In the genomic region with DNA sequence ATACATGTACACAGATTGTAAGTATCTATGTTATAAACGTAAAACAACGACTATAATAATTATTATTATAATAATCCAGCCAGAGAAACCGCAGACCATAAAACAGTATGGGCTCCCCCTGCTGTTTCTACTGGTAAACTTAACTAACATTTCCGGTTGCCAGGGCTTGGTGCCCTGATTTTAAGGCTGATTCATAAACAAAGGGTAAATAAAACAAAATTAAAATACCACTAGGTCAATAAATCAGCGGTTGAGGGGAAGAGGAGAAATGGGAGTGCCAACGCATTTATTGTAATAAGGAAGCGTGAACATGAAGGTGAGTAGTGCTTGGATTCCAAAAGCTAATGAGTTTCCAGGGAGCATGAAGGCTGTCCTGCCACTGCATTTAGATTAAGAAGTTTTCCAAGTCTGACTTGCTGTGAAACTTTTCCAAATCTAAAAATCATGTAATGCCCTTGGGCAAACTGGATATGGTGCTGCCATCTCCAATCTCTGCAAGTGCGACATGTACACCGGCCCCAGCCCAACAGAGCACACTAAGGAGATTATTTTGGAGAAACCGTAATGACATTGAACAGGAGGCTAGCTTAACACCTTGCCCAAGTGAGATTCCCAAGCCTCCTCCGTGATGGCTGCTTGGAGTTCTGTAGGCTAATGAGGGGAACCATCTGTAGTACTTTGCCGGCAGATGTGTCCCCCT, we compare ENCODE assay signal across 1 cellular context.
TF ChIP-seq lines count a peak whose summit lies in the region.

No MANE protein-coding gene starts in this region.

TF ChIP-seq in HepG2, 621 proteins besides CTCF, POLR2A, EP300 and RAD21 (continued from another document):
- TF ChIP-seq ZSCAN31 (CRISPR knock-in tag; IDR thresholded peaks at IDR 0.05; ENCODE audit: low read depth), result peak; percentile 33; the same call in 1 of the 2 replicates
- TF ChIP-seq SUZ12 (IDR thresholded peaks at IDR 0.05; ENCODE audit: low read depth, low read length), result no peak
- TF ChIP-seq, protein P1, sequence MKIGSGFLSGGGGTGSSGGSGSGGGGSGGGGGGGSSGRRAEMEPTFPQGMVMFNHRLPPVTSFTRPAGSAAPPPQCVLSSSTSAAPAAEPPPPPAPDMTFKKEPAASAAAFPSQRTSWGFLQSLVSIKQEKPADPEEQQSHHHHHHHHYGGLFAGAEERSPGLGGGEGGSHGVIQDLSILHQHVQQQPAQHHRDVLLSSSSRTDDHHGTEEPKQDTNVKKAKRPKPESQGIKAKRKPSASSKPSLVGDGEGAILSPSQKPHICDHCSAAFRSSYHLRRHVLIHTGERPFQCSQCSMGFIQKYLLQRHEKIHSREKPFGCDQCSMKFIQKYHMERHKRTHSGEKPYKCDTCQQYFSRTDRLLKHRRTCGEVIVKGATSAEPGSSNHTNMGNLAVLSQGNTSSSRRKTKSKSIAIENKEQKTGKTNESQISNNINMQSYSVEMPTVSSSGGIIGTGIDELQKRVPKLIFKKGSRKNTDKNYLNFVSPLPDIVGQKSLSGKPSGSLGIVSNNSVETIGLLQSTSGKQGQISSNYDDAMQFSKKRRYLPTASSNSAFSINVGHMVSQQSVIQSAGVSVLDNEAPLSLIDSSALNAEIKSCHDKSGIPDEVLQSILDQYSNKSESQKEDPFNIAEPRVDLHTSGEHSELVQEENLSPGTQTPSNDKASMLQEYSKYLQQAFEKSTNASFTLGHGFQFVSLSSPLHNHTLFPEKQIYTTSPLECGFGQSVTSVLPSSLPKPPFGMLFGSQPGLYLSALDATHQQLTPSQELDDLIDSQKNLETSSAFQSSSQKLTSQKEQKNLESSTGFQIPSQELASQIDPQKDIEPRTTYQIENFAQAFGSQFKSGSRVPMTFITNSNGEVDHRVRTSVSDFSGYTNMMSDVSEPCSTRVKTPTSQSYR (CRISPR knock-in tag; IDR thresholded peaks at IDR 0.05; ENCODE audit: borderline replicate concordance), result no peak
- no peak for TF ChIP-seq ZNF556 (CRISPR knock-in tag; IDR thresholded peaks at IDR 0.05; ENCODE audit: borderline replicate concordance)
- no peak for TF ChIP-seq MAF1 (CRISPR knock-in tag; IDR thresholded peaks at IDR 0.05; ENCODE audit: borderline replicate concordance)
- peak; percentile 49 for TF ChIP-seq TEAD3 (CRISPR knock-in tag; optimal IDR thresholded peaks at IDR 0.05; ENCODE audit: borderline replicate concordance)
- no peak for TF ChIP-seq PHF5A (CRISPR knock-in tag; IDR thresholded peaks at IDR 0.05; ENCODE audit: low read depth, unreplicated experiment)
- TF ChIP-seq, protein P2, sequence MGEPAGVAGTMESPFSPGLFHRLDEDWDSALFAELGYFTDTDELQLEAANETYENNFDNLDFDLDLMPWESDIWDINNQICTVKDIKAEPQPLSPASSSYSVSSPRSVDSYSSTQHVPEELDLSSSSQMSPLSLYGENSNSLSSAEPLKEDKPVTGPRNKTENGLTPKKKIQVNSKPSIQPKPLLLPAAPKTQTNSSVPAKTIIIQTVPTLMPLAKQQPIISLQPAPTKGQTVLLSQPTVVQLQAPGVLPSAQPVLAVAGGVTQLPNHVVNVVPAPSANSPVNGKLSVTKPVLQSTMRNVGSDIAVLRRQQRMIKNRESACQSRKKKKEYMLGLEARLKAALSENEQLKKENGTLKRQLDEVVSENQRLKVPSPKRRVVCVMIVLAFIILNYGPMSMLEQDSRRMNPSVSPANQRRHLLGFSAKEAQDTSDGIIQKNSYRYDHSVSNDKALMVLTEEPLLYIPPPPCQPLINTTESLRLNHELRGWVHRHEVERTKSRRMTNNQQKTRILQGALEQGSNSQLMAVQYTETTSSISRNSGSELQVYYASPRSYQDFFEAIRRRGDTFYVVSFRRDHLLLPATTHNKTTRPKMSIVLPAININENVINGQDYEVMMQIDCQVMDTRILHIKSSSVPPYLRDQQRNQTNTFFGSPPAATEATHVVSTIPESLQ (CRISPR knock-in tag; conservative IDR thresholded peaks at IDR 0.05), result no peak
- no peak for TF ChIP-seq AKAP8 (CRISPR knock-in tag; IDR thresholded peaks at IDR 0.05)
- TF ChIP-seq, protein P3, sequence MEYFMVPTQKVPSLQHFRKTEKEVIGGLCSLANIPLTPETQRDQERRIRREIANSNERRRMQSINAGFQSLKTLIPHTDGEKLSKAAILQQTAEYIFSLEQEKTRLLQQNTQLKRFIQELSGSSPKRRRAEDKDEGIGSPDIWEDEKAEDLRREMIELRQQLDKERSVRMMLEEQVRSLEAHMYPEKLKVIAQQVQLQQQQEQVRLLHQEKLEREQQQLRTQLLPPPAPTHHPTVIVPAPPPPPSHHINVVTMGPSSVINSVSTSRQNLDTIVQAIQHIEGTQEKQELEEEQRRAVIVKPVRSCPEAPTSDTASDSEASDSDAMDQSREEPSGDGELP (IDR thresholded peaks at IDR 0.05; ENCODE audit: borderline replicate concordance, low read depth), result no peak
- TF ChIP-seq GRHL1 (CRISPR knock-in tag; conservative IDR thresholded peaks at IDR 0.05), result no peak
- TF ChIP-seq ZNF124 (CRISPR knock-in tag; IDR thresholded peaks at IDR 0.05), result no peak
- no peak for TF ChIP-seq ZBTB20 (CRISPR knock-in tag; IDR thresholded peaks at IDR 0.05; ENCODE audit: borderline replicate concordance, low read depth)
- no peak for TF ChIP-seq ZFP36 (IDR thresholded peaks at IDR 0.05; ENCODE audit: borderline replicate concordance, low read depth, low read length, partially characterized antibody)
- 0 out of 2 replicates have a peak, but pooled peaks have one; percentile 30 for TF ChIP-seq ZNF501 (CRISPR knock-in tag; IDR thresholded peaks at IDR 0.05)
- no peak for TF ChIP-seq IRF9 (CRISPR knock-in tag; IDR thresholded peaks at IDR 0.05; ENCODE audit: borderline replicate concordance)
- no peak for TF ChIP-seq LRRFIP1 (CRISPR knock-in tag; conservative IDR thresholded peaks at IDR 0.05)
- TF ChIP-seq FOXK1 (CRISPR knock-in tag; IDR thresholded peaks at IDR 0.05; ENCODE audit: borderline replicate concordance, low read depth), result no peak
- TF ChIP-seq FOXC1 (CRISPR knock-in tag; IDR thresholded peaks at IDR 0.05; ENCODE audit: borderline replicate concordance), result peak; percentile 78; the same call in 1 of the 2 replicates
- no peak for TF ChIP-seq XRCC5 (optimal IDR thresholded peaks at IDR 0.05; ENCODE audit: low read length)
- TF ChIP-seq NCOA1 (CRISPR knock-in tag; IDR thresholded peaks at IDR 0.05), result 0 out of 2 replicates have a peak, but pooled peaks have one; percentile 61
- no peak for TF ChIP-seq NFKBIZ (CRISPR knock-in tag; IDR thresholded peaks at IDR 0.05)
- no peak for TF ChIP-seq LCORL (IDR thresholded peaks at IDR 0.05)
- TF ChIP-seq LCORL (CRISPR knock-in tag; IDR thresholded peaks at IDR 0.05), result 0 out of 2 replicates have a peak, but pooled peaks have one; percentile 45
- 0 out of 2 replicates have a peak, but pooled peaks have one; percentile 28 for TF ChIP-seq GABPB1 (CRISPR knock-in tag; IDR thresholded peaks at IDR 0.05)
- no peak for TF ChIP-seq GABPA (IDR thresholded peaks at IDR 0.05; ENCODE audit: low read depth, low read length)
- peak; percentile 61; the same call in 1 of the 2 replicates for TF ChIP-seq GABPA (CRISPR knock-in tag; IDR thresholded peaks at IDR 0.05; ENCODE audit: low read depth)
- TF ChIP-seq ZNF646 (CRISPR knock-in tag; IDR thresholded peaks at IDR 0.05), result no peak
- no peak for TF ChIP-seq ZNF460 (CRISPR knock-in tag; IDR thresholded peaks at IDR 0.05; ENCODE audit: borderline replicate concordance)
- TF ChIP-seq ZMYM4 (CRISPR knock-in tag; IDR thresholded peaks at IDR 0.05), result 0 out of 2 replicates have a peak, but pooled peaks have one; percentile 23
- no peak for TF ChIP-seq CSRNP1 (CRISPR knock-in tag; IDR thresholded peaks at IDR 0.05)
- no peak for TF ChIP-seq THYN1 (CRISPR knock-in tag; IDR thresholded peaks at IDR 0.05; ENCODE audit: borderline replicate concordance, low read depth)
